In genomic region chr13:75405976-75406703, GRCh38 we compare ENCODE assay signal across 18 cellular contexts.
DNase-seq lines count a peak whose midpoint lies in the region; ATAC-seq, FAIRE-seq and TF ChIP-seq lines count a peak whose summit lies in the region.
"Had no signal": no experiment of that assay in that cellular context is flagged by ENCODE, and none has a peak within 500 bp of the region (broad histone marks: within the 10 kb centered on the region; RNA-seq: fewer than 3 reads in every experiment).

No MANE protein-coding gene starts in this region.

- H4K20me1 ChIP-seq in neural cell (ENCODE audit: insufficient read depth) (no peaks in the 10 kb centered on the region), HepG2 (ENCODE audit: insufficient read depth, low read length) (peaks cover 17% of the 10 kb centered on the region)

- H3K4me3 ChIP-seq in fibroblast of the aortic adventitia (ENCODE audit: low read depth, low read length) (no peak overlapping the region), neural cell (ENCODE audit: low read length) (no peak overlapping the region), HepG2 (replicated peaks in 1 of 3; ENCODE audit: insufficient read depth in 1 of 3, low read depth in 2 of 3, low read length in 3 of 3) (no peak overlapping the region), testis (no peak overlapping the region)

- TF ChIP-seq CTCF in fibroblast of the aortic adventitia (IDR thresholded peaks at IDR 0.05; ENCODE audit: insufficient read depth, low read length) = no peak
- no peak for TF ChIP-seq CTCF in neural cell (IDR thresholded peaks at IDR 0.05; ENCODE audit: poor library complexity, severe bottlenecking)
- TF ChIP-seq CTCF in HepG2 (CRISPR knock-in tag; IDR thresholded peaks at IDR 0.05) = no peak
- TF ChIP-seq CTCF in testis (IDR thresholded peaks at IDR 0.05) = no peak

- H3K9ac ChIP-seq in neural cell (ENCODE audit: low read length) = no peak overlapping the region
- H3K9ac ChIP-seq in HepG2 (ENCODE audit: insufficient read depth, low read depth, low read length) = no peak overlapping the region
- H3K9ac ChIP-seq: SK-N-SH had no signal

- H3K9me3 ChIP-seq in neural cell (ENCODE audit: low read length) (no peaks in the 10 kb centered on the region), HepG2 (ENCODE audit: low read length) (no peaks in the 10 kb centered on the region), testis (no peaks in the 10 kb centered on the region)
- H3K9me3 ChIP-seq: SK-N-SH had no signal

- CTCF ChIA-PET in HepG2 (lab: Yijun Ruan, JAX; ENCODE audit: low intra/inter-chr PET ratio, low total read pairs) = no interaction called here

- no TSS peak for BruUV-seq in HepG2 (replicated peaks; lab: Mats Ljungman, UMichigan)

- H3K9me2 ChIP-seq in neural cell (ENCODE audit: insufficient read depth, low read length) = no peaks in the 10 kb centered on the region
- H3K9me2 ChIP-seq: SK-N-SH had no signal

- H2AFZ ChIP-seq in neural cell (ENCODE audit: low read depth, low read length) = no peak overlapping the region
- H2AFZ ChIP-seq in HepG2 (ENCODE audit: low read length) = no peak overlapping the region

- no peak for FAIRE-seq in HepG2 (lab: Jason Lieb, UNC)
- FAIRE-seq: G401.6, GM18507 had no signal

- in situ Hi-C loops in HepG2 (cut with HindIII; ENCODE audit: extremely low pct_ligation_motif_present, low pct_unique_long_range_greater_than_20kb) = no loop called here

- H3K4me2 ChIP-seq in neural cell (ENCODE audit: low read length) = no peak overlapping the region
- H3K4me2 ChIP-seq in HepG2 (ENCODE audit: low read depth, low read length) = no peak overlapping the region
- H3K4me2 ChIP-seq: SK-N-SH had no signal

- H3K4me1 ChIP-seq in HepG2 (ENCODE audit: insufficient read depth, low read length) (peaks cover 56% of the 10 kb centered on the region), testis (no peaks in the 10 kb centered on the region)

- POLR2A ChIA-PET in HepG2 (lab: Yijun Ruan, JAX) = no interaction called here

- TF ChIP-seq RAD21 in neural cell (conservative IDR thresholded peaks at IDR 0.05) (no peak), HepG2 (CRISPR knock-in tag; IDR thresholded peaks at IDR 0.05) (no peak)

- no peak for ATAC-seq in HepG2
- ATAC-seq: stimulated activated memory B cell treated with anti-CD40 and anti-IgM and Interleukin-4, amounts not matched to agents 10 μg/mL and 1 μg/mL and 100 μg/mL, for 72 hours had no signal

- H3K36me3 ChIP-seq in neural cell (ENCODE audit: insufficient read depth, low read length) (no peaks in the 10 kb centered on the region), HepG2 (replicated peaks in 1 of 2; ENCODE audit: control insufficient read depth in 1 of 2, insufficient read depth in 2 of 2, low read length in 2 of 2) (no peaks in the 10 kb centered on the region), testis (ENCODE audit: low read depth, missing control alignments) (no peaks in the 10 kb centered on the region)

- TF ChIP-seq POLR2A in HepG2 (IDR thresholded peaks at IDR 0.05; ENCODE audit: insufficient read depth in 1 of 2, low read depth in 2 of 2, low read length in 2 of 2) = no peak
- TF ChIP-seq POLR2A in testis (IDR thresholded peaks at IDR 0.05) = no peak

- TF ChIP-seq EP300 in neural cell (conservative IDR thresholded peaks at IDR 0.05; ENCODE audit: poor library complexity, severe bottlenecking) = peak; percentile 90
- TF ChIP-seq EP300 in HepG2 (IDR thresholded peaks at IDR 0.05; ENCODE audit: low read depth in 2 of 2, low read length in 2 of 2) = no peak
- no peak for TF ChIP-seq EP300 in HepG2 (CRISPR knock-in tag; IDR thresholded peaks at IDR 0.05; ENCODE audit: borderline replicate concordance)

- DNase-seq in AG20443 (ENCODE audit: low spot score) (peak; percentile 15), NCI-H345 treated with DMSO at 0.1 percent for 48 hours (lab: John Stamatoyannopoulos, UW; ENCODE audit: unreplicated experiment) (peak; percentile 13), fibroblast of the aortic adventitia (ENCODE audit: low read depth) (peak; percentile 55), anterior cingulate cortex (lab: John Stamatoyannopoulos, UW) (no peak), HepG2 (ENCODE audit: low spot score) (no peak), testis (no peak)
- no peak for DNase-seq in stimulated activated CD4-positive, alpha-beta T cell treated with anti-CD3 and anti-CD28 coated beads, Interleukin-2, amount 100 ng/mL, for 24 hours
- DNase-seq: activated B cell treated with CpG ODN at 0.5 μM for 24 hours; HFFc6; hippocampal formation; NCI-H1092 treated with DMSO at 0.1 percent for 48 hours; occipital lobe; SK-N-SH; stimulated activated CD4-positive, alpha-beta T cell treated with anti-CD3 and anti-CD28 coated beads, Interleukin-2, amount 100 ng/mL, for 48 hours had no signal

- H3K27me3 ChIP-seq in neural cell (ENCODE audit: insufficient read depth, low read depth, low read length) (no peaks in the 10 kb centered on the region), HepG2 (ENCODE audit: control insufficient read depth in 1 of 2, insufficient read depth in 2 of 2, low read length in 2 of 2) (no peaks in the 10 kb centered on the region), testis (no peaks in the 10 kb centered on the region)

- WGBS in HepG2 (ENCODE audit: low lambda C conversion rate) = 93% methylated on average over 9 of the region's 9 CpGs
- 81 to 84% methylated on average over 9 of the region's 9 CpGs for WGBS in testis, 2 donors

- intact Hi-C loops in HepG2 (cut with micrococcal nuclease; ENCODE audit: unreplicated experiment) = no loop called here
- intact Hi-C loops in testis (cut with DNase I; ENCODE audit: low total_unique reads) = no loop called here

- H3K27ac ChIP-seq in neural cell (ENCODE audit: low read length) (no peak overlapping the region), HepG2 (ENCODE audit: extremely low read length, insufficient read depth, low read length) (no peak overlapping the region), testis (no peak overlapping the region)

- no peaks in the 10 kb centered on the region for H3K79me2 ChIP-seq in neural cell (replicated peaks; ENCODE audit: insufficient read depth, low read length)
- H3K79me2 ChIP-seq in HepG2 (ENCODE audit: insufficient read depth, low read length) = peaks cover 96% of the 10 kb centered on the region

- H3F3A ChIP-seq in neural cell (ENCODE audit: insufficient read depth, low read length, poor library complexity, severe bottlenecking) = peaks cover 3% of the 10 kb centered on the region

TF ChIP-seq in neural cell, 6 proteins besides CTCF, POLR2A, EP300 and RAD21:
- peak; percentile 97 for TF ChIP-seq POLR2AphosphoS5 (IDR thresholded peaks at IDR 0.05)
- no peak for TF ChIP-seq SMC3 (conservative IDR thresholded peaks at IDR 0.05; ENCODE audit: poor library complexity)
TF ChIP-seq in neural cell: peak in this region for 1.

TF ChIP-seq in HepG2, 621 proteins besides CTCF, POLR2A, EP300 and RAD21:
- TF ChIP-seq ZNF570 (CRISPR knock-in tag; IDR thresholded peaks at IDR 0.05; ENCODE audit: borderline replicate concordance) = no peak
- TF ChIP-seq ZNF652 (CRISPR knock-in tag; IDR thresholded peaks at IDR 0.05; ENCODE audit: borderline replicate concordance, low read depth) = no peak
- TF ChIP-seq ASH2L (IDR thresholded peaks at IDR 0.05; ENCODE audit: insufficient read length, low read depth, low read length) = no peak
- TF ChIP-seq ZNF3 (CRISPR knock-in tag; IDR thresholded peaks at IDR 0.05) = no peak
- TF ChIP-seq SALL1 (CRISPR knock-in tag; IDR thresholded peaks at IDR 0.05) = no peak
- TF ChIP-seq ZNF746 (CRISPR knock-in tag; IDR thresholded peaks at IDR 0.05) = no peak
- TF ChIP-seq ZNF615 (CRISPR knock-in tag; IDR thresholded peaks at IDR 0.05; ENCODE audit: borderline replicate concordance) = no peak
- no peak for TF ChIP-seq ZNF280D (CRISPR knock-in tag; IDR thresholded peaks at IDR 0.05)
- no peak for TF ChIP-seq TEAD3 (CRISPR knock-in tag; optimal IDR thresholded peaks at IDR 0.05; ENCODE audit: borderline replicate concordance)
- no peak for TF ChIP-seq ZNF451 (CRISPR knock-in tag; IDR thresholded peaks at IDR 0.05)
- TF ChIP-seq CAMTA2 (CRISPR knock-in tag; IDR thresholded peaks at IDR 0.05; ENCODE audit: borderline replicate concordance) = no peak
- no peak for TF ChIP-seq MTF2 (CRISPR knock-in tag; IDR thresholded peaks at IDR 0.05; ENCODE audit: borderline replicate concordance)

Comparison
In these comparisons a context has a peak if more than half of its experiments do, and no peak if none do; other contexts are left out.
1. DNase-seq: peak in AG20443 (single experiment), NCI-H345 treated with DMSO at 0.1 percent for 48 hours (single experiment) and fibroblast of the aortic adventitia (single experiment); none in anterior cingulate cortex (0 of 58), HepG2 (single experiment), testis (single experiment) and stimulated activated CD4-positive, alpha-beta T cell treated with anti-CD3 and anti-CD28 coated beads, Interleukin-2, amount 100 ng/mL, for 24 hours (0 of 2).